Comparison of ENCODE assay signal across 17 cellular contexts in genomic region chr13:112642061-112642460, GRCh38. TPM values are rescaled to one million over a fixed set of nuclear protein-coding genes. Genes with fewer than 3 reads are reported as not detected.
DNase-seq lines count a peak whose midpoint lies in the region; TF ChIP-seq lines count a peak whose summit lies in the region.
"Had no signal": no experiment of that assay in that cellular context is flagged by ENCODE, and none has a peak within 500 bp of the region (broad histone marks: within the 10 kb centered on the region; RNA-seq: fewer than 3 reads in every experiment).

No MANE protein-coding gene starts in this region.

- H2BK5ac ChIP-seq in trophoblast cell (ENCODE audit: low read depth, low read length, poor library complexity): no peak overlapping the region
- no peak overlapping the region for H2BK5ac ChIP-seq in mesendoderm (ENCODE audit: low read length)

- H3K4me2 ChIP-seq in trophoblast cell (ENCODE audit: low read length) (no peak overlapping the region), SK-N-SH (no peak overlapping the region), mesendoderm (ENCODE audit: low read length) (no peak overlapping the region)

- H2BK12ac ChIP-seq in trophoblast cell (ENCODE audit: low read length): peak overlapping the region; percentile 35

- TF ChIP-seq EP300 in SK-N-SH (IDR thresholded peaks at IDR 0.05; ENCODE audit: borderline replicate concordance in 1 of 2, low read depth in 1 of 2, low read length in 1 of 2): no peak

- H3K4me1 ChIP-seq in trophoblast cell (ENCODE audit: control insufficient read depth in 1 of 2, insufficient read depth in 2 of 2, low read length in 2 of 2) (peaks cover 17 to 22% of the 10 kb centered on the region in 2 experiments), SK-N-SH (ENCODE audit: control insufficient read depth in 1 of 2, insufficient read depth in 2 of 2, low read depth in 1 of 2, low read length in 1 of 2) (peaks cover 0 to 5% of the 10 kb centered on the region in 2 experiments; a peak in 1 of 4 replicates), mesendoderm (ENCODE audit: control insufficient read depth, low read depth, low read length) (no peaks in the 10 kb centered on the region)

- H3K4me1 Mint-ChIP-seq in activated naive CD8-positive, alpha-beta T cell (ENCODE audit: low read depth): peaks cover 8% of the 10 kb centered on the region
- peaks cover 6% of the 10 kb centered on the region for H3K4me1 Mint-ChIP-seq in activated naive CD8-positive, alpha-beta T cell treated with anti-CD3 and anti-CD28 coated beads for 36 hours

- H3K4me3 ChIP-seq in trophoblast cell (ENCODE audit: low read depth, low read length) (no peak overlapping the region), SK-N-SH (ENCODE audit: low read depth in 2 of 2, low read length in 1 of 2) (no peak overlapping the region), mesendoderm (ENCODE audit: low read length) (no peak overlapping the region)

- H4K8ac ChIP-seq in trophoblast cell (ENCODE audit: low read depth, low read length) (no peak overlapping the region), mesendoderm (ENCODE audit: low read depth, low read length) (no peak overlapping the region)

- H2BK120ac ChIP-seq in trophoblast cell (ENCODE audit: insufficient read depth, low read length, poor library complexity) (no peak overlapping the region), mesendoderm (ENCODE audit: low read depth, low read length) (no peak overlapping the region)

- no peaks in the 10 kb centered on the region for H3K9me2 ChIP-seq in SK-N-SH

- DNase-seq in activated naive CD8-positive, alpha-beta T cell treated with anti-CD3 and anti-CD28 coated beads for 36 hours: no peak
- DNase-seq in islet precursor cell: peak; percentile 34
- no peak for DNase-seq in trophoblast cell
- DNase-seq in NCI-H446 treated with DMSO at 0.1 percent for 48 hours (lab: John Stamatoyannopoulos, UW): no peak
- DNase-seq in SK-N-SH: no peak
- no peak for DNase-seq in mesendoderm
- DNase-seq: 8988T; AML-193; CD8-positive, alpha-beta T cell; COR-L47; DND-41; GDM1; GOT3; H9; IMR-90 had no signal

- no peak overlapping the region for H2AK5ac ChIP-seq in trophoblast cell (ENCODE audit: low read length)
- H2AK5ac ChIP-seq in mesendoderm (ENCODE audit: low read length): no peak overlapping the region

- no peak overlapping the region for H3K4me3 Mint-ChIP-seq in activated naive CD8-positive, alpha-beta T cell
- no peak overlapping the region for H3K4me3 Mint-ChIP-seq in activated naive CD8-positive, alpha-beta T cell treated with anti-CD3 and anti-CD28 coated beads for 36 hours
- H3K4me3 Mint-ChIP-seq: CD8-positive, alpha-beta T cell; H9 had no signal

- POLR2A ChIA-PET in SK-N-SH (lab: Yijun Ruan, JAX): no interaction called here

- H3K23ac ChIP-seq in trophoblast cell (ENCODE audit: low read length): no peak overlapping the region
- H3K23ac ChIP-seq in mesendoderm (ENCODE audit: low read length): no peak overlapping the region

- H3K36me3 Mint-ChIP-seq in activated naive CD8-positive, alpha-beta T cell: no peaks in the 10 kb centered on the region
- H3K36me3 Mint-ChIP-seq in activated naive CD8-positive, alpha-beta T cell treated with anti-CD3 and anti-CD28 coated beads for 36 hours: no peaks in the 10 kb centered on the region
- H3K36me3 Mint-ChIP-seq: CD8-positive, alpha-beta T cell had no signal

- H2BK15ac ChIP-seq in mesendoderm (replicated peaks; ENCODE audit: low read depth): no peak overlapping the region

- peak overlapping the region; percentile 24 for H3K27ac Mint-ChIP-seq in activated naive CD8-positive, alpha-beta T cell
- H3K27ac Mint-ChIP-seq in activated naive CD8-positive, alpha-beta T cell treated with anti-CD3 and anti-CD28 coated beads for 36 hours: no peak overlapping the region
- H3K27ac Mint-ChIP-seq: CD8-positive, alpha-beta T cell; H9 had no signal

- H3K79me2 ChIP-seq in trophoblast cell (ENCODE audit: control insufficient read depth, insufficient read depth, low read length, poor library complexity): no peaks in the 10 kb centered on the region
- H3K79me2 ChIP-seq in SK-N-SH (ENCODE audit: insufficient read depth): no peaks in the 10 kb centered on the region
- H3K79me2 ChIP-seq in mesendoderm (ENCODE audit: control insufficient read depth, insufficient read depth, low read length): no peaks in the 10 kb centered on the region

- H3K79me1 ChIP-seq in trophoblast cell (ENCODE audit: low read length) (peaks cover 13% of the 10 kb centered on the region), mesendoderm (ENCODE audit: low read length) (no peaks in the 10 kb centered on the region)

- H4K20me1 ChIP-seq in SK-N-SH (ENCODE audit: insufficient read depth): no peaks in the 10 kb centered on the region

- no peak overlapping the region for H3K56ac ChIP-seq in mesendoderm (ENCODE audit: low read length)

- H3K18ac ChIP-seq in trophoblast cell (ENCODE audit: low read length) (no peak overlapping the region), mesendoderm (ENCODE audit: low read length) (no peak overlapping the region)

- H3K14ac ChIP-seq in trophoblast cell (ENCODE audit: low read length): no peak overlapping the region

- peaks cover 2% of the 10 kb centered on the region for H3K9me3 ChIP-seq in trophoblast cell (ENCODE audit: insufficient read depth, low read depth, low read length)
- no peaks in the 10 kb centered on the region for H3K9me3 ChIP-seq in SK-N-SH

- no peak for TF ChIP-seq RAD21 in SK-N-SH (IDR thresholded peaks at IDR 0.05; ENCODE audit: low read length)

- H3F3A ChIP-seq in SK-N-SH (replicated peaks; ENCODE audit: insufficient read depth): no peaks in the 10 kb centered on the region

- H4K12ac ChIP-seq in trophoblast cell (ENCODE audit: low read depth, low read length): no peak overlapping the region

- H3K9me3 Mint-ChIP-seq in activated naive CD8-positive, alpha-beta T cell (ENCODE audit: low read depth): no peaks in the 10 kb centered on the region
- H3K9me3 Mint-ChIP-seq in activated naive CD8-positive, alpha-beta T cell treated with anti-CD3 and anti-CD28 coated beads for 36 hours: no peaks in the 10 kb centered on the region
- H3K9me3 Mint-ChIP-seq: CD8-positive, alpha-beta T cell; H9 had no signal

- H3K9ac ChIP-seq in trophoblast cell (ENCODE audit: low read length): no peak overlapping the region
- H3K9ac ChIP-seq in SK-N-SH: no peak overlapping the region
- H3K9ac ChIP-seq in mesendoderm (ENCODE audit: low read length): no peak overlapping the region

- no peak overlapping the region for H4K91ac ChIP-seq in trophoblast cell (ENCODE audit: low read depth, low read length)

- H3K36me3 ChIP-seq in trophoblast cell (ENCODE audit: control insufficient read depth in 1 of 2, insufficient read depth in 2 of 2, low read length in 2 of 2): no peaks in the 10 kb centered on the region
- H3K36me3 ChIP-seq in SK-N-SH (replicated peaks in 1 of 2; ENCODE audit: control insufficient read depth in 1 of 2, insufficient read depth in 2 of 2, low read length in 1 of 2): no peaks in the 10 kb centered on the region
- no peaks in the 10 kb centered on the region for H3K36me3 ChIP-seq in mesendoderm (ENCODE audit: control insufficient read depth, insufficient read depth, low read length)

- no peak for TF ChIP-seq CTCF in SK-N-SH (IDR thresholded peaks at IDR 0.05)

- WGBS in trophoblast cell (ENCODE audit: extremely low coverage, insufficient coverage, insufficient read length): no CpG with 5 or more reads among the region's 13 CpGs
- 83% methylated on average over 13 of the region's 13 CpGs for WGBS in SK-N-SH (ENCODE audit: low lambda C conversion rate)
- WGBS in mesendoderm (ENCODE audit: extremely low coverage, insufficient coverage, low lambda C conversion rate): no CpG with 5 or more reads among the region's 13 CpGs

- H3K27ac ChIP-seq in trophoblast cell (ENCODE audit: low read depth, low read length) (no peak overlapping the region), SK-N-SH (ENCODE audit: low read depth in 2 of 2, low read length in 1 of 2) (no peak overlapping the region), mesendoderm (ENCODE audit: low read depth, low read length) (no peak overlapping the region)
- H3K27ac ChIP-seq: C4-2B had no signal

- H3K27me3 Mint-ChIP-seq in activated naive CD8-positive, alpha-beta T cell: peaks cover 28% of the 10 kb centered on the region
- H3K27me3 Mint-ChIP-seq in activated naive CD8-positive, alpha-beta T cell treated with anti-CD3 and anti-CD28 coated beads for 36 hours: peaks cover 34% of the 10 kb centered on the region

- H3K27me3 ChIP-seq in trophoblast cell (ENCODE audit: insufficient read depth, low read length): no peaks in the 10 kb centered on the region
- H3K27me3 ChIP-seq in SK-N-SH (ENCODE audit: insufficient read depth): peaks cover 18% of the 10 kb centered on the region; the same call in 1 of the 2 replicates
- no peaks in the 10 kb centered on the region for H3K27me3 ChIP-seq in mesendoderm (ENCODE audit: insufficient read depth, low read length, poor library complexity)

- CTCF ChIA-PET in SK-N-SH (lab: Yijun Ruan, JAX): no interaction called here

- H2AFZ ChIP-seq in trophoblast cell (ENCODE audit: insufficient read depth, low read length, poor library complexity) (no peak overlapping the region), SK-N-SH (ENCODE audit: low read depth) (no peak overlapping the region)

- no peak overlapping the region for H4K5ac ChIP-seq in mesendoderm (ENCODE audit: low read length)

- H3K4ac ChIP-seq in trophoblast cell (ENCODE audit: low read depth, low read length) (no peak overlapping the region), mesendoderm (ENCODE audit: low read depth, low read length) (no peak overlapping the region)

TF ChIP-seq in SK-N-SH, 30 proteins besides CTCF, POLR2A, EP300 and RAD21 (continues in another document):
- no peak for TF ChIP-seq TCF12 (IDR thresholded peaks at IDR 0.05)
- no peak for TF ChIP-seq TAF1 (IDR thresholded peaks at IDR 0.05; ENCODE audit: borderline replicate concordance, low read depth, low read length)
- no peak for TF ChIP-seq SMC3 (IDR thresholded peaks at IDR 0.05; ENCODE audit: low read depth, low read length)
- TF ChIP-seq FOXM1 (IDR thresholded peaks at IDR 0.05; ENCODE audit: low read depth): no peak
- no peak for TF ChIP-seq MXI1 (IDR thresholded peaks at IDR 0.05; ENCODE audit: low read depth, low read length)
- no peak for TF ChIP-seq SIN3A (IDR thresholded peaks at IDR 0.05; ENCODE audit: borderline replicate concordance, low read depth, low read length)

RNA-seq across cellular contexts. Expression of gene ATP11A, which starts 47.8 kb away (rescaled TPM):
- 10 to 100 TPM; 27.6 to 32.5 TPM for total RNA-seq in activated naive CD8-positive, alpha-beta T cell treated with anti-CD3 and anti-CD28 coated beads for 36 hours
- 28.9 and 29.2 TPM in 2 replicates for polyA plus RNA-seq in trophoblast cell (2013)
- 2.9 and 4.1 TPM in 2 replicates for polyA plus RNA-seq in SK-N-SH (2012; rRNA removed)
- polyA plus RNA-seq in SK-N-SH (2012; cell fraction: cytosol; rRNA removed): 3.0 and 3.8 TPM in 2 replicates
- 11.6 and 12.7 TPM in 2 replicates for polyA plus RNA-seq in SK-N-SH (2012; cell fraction: nucleus; rRNA removed)
- polyA plus RNA-seq in mesendoderm (2013, experiment 1 of 2): 12.6 TPM
- polyA plus RNA-seq in mesendoderm (2013, experiment 2 of 2): 12.0 TPM

RNA-seq across cellular contexts. Expression of gene TUBGCP3, which starts 54.1 kb away (rescaled TPM):
- total RNA-seq in activated naive CD8-positive, alpha-beta T cell treated with anti-CD3 and anti-CD28 coated beads for 36 hours: 10 to 100 TPM; 41.5 to 43.2 TPM
- 9.9 and 11.1 TPM in 2 replicates for polyA plus RNA-seq in trophoblast cell (2013)
- 16.8 and 16.9 TPM in 2 replicates for polyA plus RNA-seq in SK-N-SH (2012; rRNA removed)
- polyA plus RNA-seq in SK-N-SH (2012; cell fraction: cytosol; rRNA removed): 13.8 and 17.1 TPM in 2 replicates
- 29.4 and 32.2 TPM in 2 replicates for polyA plus RNA-seq in SK-N-SH (2012; cell fraction: nucleus; rRNA removed)
- 20.8 TPM for polyA plus RNA-seq in mesendoderm (2013, experiment 1 of 2)
- 20.8 TPM for polyA plus RNA-seq in mesendoderm (2013, experiment 2 of 2)
